Comparison of ENCODE assay signal across 13 cellular contexts in the genomic region with DNA sequence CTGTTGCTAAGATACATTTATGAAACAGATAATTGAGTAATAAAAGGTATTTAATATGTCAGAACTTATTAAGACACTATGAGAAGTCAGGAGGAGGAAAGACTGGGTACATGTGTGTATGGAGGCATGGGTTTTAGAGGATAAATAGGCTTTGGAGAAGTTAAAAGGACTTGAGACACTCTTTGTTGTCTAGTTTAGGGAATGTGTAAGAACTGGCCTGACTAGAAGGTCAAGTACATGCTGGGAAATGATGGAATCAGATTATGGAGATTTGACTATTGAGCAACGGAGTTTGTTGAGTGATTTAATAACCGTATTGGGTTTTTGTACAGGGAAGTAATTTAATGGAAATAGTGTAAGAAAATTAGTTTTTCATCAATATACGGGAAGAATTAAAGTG.
"Had no signal": no experiment of that assay in that cellular context is flagged by ENCODE, and none has a peak within 500 bp of the region (broad histone marks: within the 10 kb centered on the region; RNA-seq: fewer than 3 reads in every experiment).

No MANE protein-coding gene starts in this region.

- H3K9me3 ChIP-seq: adrenal gland, pancreas had no signal

- H3K4me3 Mint-ChIP-seq: stimulated activated effector memory CD8-positive, alpha-beta T cell treated with anti-CD3 and anti-CD28 coated beads, Interleukin-12 subunit alpha, Interleukin-12 subunit beta, amount 100 ng/mL, for 72 hours had no signal

- H3K9me3 Mint-ChIP-seq: activated T-helper 2 cell treated with anti-CD3 and anti-CD28 coated beads, Interferon-gamma antibody, Interleukin-2, Interleukin-4, amounts not matched to agents 10 μg/mL and 5 μg/mL and 100 μg/mL, durations not matched to agents 14 hours and 24 hours and 36 hours; stimulated activated effector memory CD8-positive, alpha-beta T cell treated with anti-CD3 and anti-CD28 coated beads, Interleukin-12 subunit alpha, Interleukin-12 subunit beta, amount 100 ng/mL, for 72 hours had no signal

- H3K27me3 ChIP-seq: adrenal gland, pancreas had no signal

- H3K4me3 ChIP-seq: adrenal gland, pancreas had no signal

- H3K27ac Mint-ChIP-seq: activated T-helper 2 cell treated with anti-CD3 and anti-CD28 coated beads, Interferon-gamma antibody, Interleukin-2, Interleukin-4, amounts not matched to agents 10 μg/mL and 5 μg/mL and 100 μg/mL, durations not matched to agents 14 hours and 24 hours and 36 hours; stimulated activated effector memory CD8-positive, alpha-beta T cell treated with anti-CD3 and anti-CD28 coated beads, Interleukin-12 subunit alpha, Interleukin-12 subunit beta, amount 100 ng/mL, for 72 hours had no signal

- H3K27ac ChIP-seq: adrenal gland, pancreas had no signal

- H3K4me1 Mint-ChIP-seq: stimulated activated effector memory CD8-positive, alpha-beta T cell treated with anti-CD3 and anti-CD28 coated beads, Interleukin-12 subunit alpha, Interleukin-12 subunit beta, amount 100 ng/mL, for 72 hours had no signal

- H3K4me1 ChIP-seq: pancreas had no signal

- ATAC-seq: left lobe of liver; pancreas; stimulated activated effector memory CD8-positive, alpha-beta T cell treated with anti-CD3 and anti-CD28 coated beads, Interleukin-12 subunit alpha, Interleukin-12 subunit beta, amount 100 ng/mL, for 72 hours had no signal

- DNase-seq: activated CD4-positive, alpha-beta T cell treated with anti-CD3 and anti-CD28 coated beads, Interleukin-2, amount 50 U/mL, for 4 hours; activated naive CD4-positive, alpha-beta T cell treated with anti-CD3 and anti-CD28 coated beads, Interleukin-2, amount 50 U/mL, for 16 hours; activated T-cell treated with anti-CD3 and anti-CD28 coated beads for 4 hours; adrenal gland; effector memory CD4-positive, alpha-beta T cell; mesenchymal stem cell; pancreas; stimulated activated CD4-positive, alpha-beta T cell treated with anti-CD3 and anti-CD28 coated beads, Interleukin-12 subunit alpha, Interleukin-12 subunit beta, amount 100 ng/mL, for 4 hours; stimulated activated CD4-positive, alpha-beta T cell treated with anti-CD3 and anti-CD28 coated beads, Interleukin-2, amount 100 ng/mL, for 24 hours; T-helper 9 cell had no signal
